Comparison of ENCODE assay signal across 1 cellular context in the genomic region with DNA sequence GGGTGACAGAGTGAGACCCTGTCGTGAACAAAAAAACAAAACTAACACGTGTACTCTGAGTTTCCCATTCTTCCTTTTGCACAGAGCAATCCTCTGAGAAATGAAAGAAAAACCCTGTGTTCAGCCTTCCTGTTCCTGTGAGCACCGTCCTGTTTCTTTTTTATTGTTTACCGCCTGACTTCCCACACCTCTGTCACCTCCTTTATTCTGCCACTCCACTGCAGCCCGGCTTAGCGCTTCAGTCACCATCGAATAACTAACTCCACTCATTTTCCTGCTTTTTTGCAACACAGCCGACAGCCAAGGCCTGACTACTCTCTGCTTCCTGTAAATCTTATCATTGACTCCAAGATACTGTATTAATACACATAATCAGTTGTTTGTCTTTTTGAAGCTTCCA.
TF ChIP-seq lines count a peak whose summit lies in the region.

No MANE protein-coding gene starts in this region.

TF ChIP-seq in GM23338, 12 proteins besides CTCF, POLR2A, EP300 and RAD21 (continued from another document):
- TF ChIP-seq NANOG (IDR thresholded peaks at IDR 0.05; ENCODE audit: borderline replicate concordance) (no peak), EZH2 (IDR thresholded peaks at IDR 0.05; ENCODE audit: low read depth, unreplicated experiment) (no peak), REST (IDR thresholded peaks at IDR 0.05; ENCODE audit: unreplicated experiment) (no peak)
